ENCODE assay signal across 1 cellular context in the genomic region with DNA sequence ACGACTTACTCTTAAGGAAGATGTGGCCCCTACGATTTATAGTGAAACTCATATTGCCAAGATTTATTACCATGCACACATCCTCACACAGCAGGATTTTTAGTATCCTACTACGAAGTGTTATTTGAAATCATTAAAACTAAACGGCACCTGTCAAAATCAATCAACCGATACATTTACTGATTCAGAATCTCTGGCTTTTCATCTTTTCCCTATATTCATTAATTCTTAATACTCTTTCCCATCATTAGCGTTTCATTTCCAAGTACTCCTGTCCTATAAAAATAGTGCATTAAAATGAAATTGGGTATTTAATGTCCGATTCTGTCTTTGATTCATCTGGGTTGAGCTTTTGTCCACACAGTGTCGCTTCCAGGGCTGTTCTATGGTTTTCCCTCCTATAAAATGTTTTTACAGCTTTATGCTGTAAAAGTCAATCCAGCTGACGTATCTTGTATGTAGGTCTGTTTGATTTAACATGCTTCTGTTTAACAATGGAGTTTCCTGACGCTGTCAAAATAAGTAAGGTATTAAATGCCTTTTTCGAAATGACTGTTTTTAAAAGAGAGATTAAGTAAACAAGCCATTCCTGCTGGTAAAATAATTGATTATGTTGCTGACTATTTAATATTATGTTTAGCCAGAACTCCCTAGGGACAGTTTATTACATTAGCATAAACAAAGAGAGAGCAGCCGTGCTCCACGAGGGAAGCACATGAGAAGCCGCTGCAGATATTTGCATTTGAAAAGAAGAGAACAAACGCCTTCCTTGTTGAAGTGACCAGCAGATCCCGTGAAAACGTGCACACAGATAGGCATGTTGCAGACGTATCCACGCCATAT.
A peak's percentile ranks its signal among the peaks of the same experiment; 100 is the strongest.
TF ChIP-seq lines count a peak whose summit lies in the region.

No MANE protein-coding gene starts in this region.

TF ChIP-seq in HEK293, 187 proteins besides CTCF, POLR2A, EP300 and RAD21 (continued from another document):
- TF ChIP-seq ZNF174 (tag by site-specific recombination; IDR thresholded peaks at IDR 0.05) (no peak), ZNF169 (tag by site-specific recombination; IDR thresholded peaks at IDR 0.05) (no peak), ZNF423 (tag by site-specific recombination; IDR thresholded peaks at IDR 0.05) (0 out of 2 replicates have a peak, but pooled peaks have one; percentile 60), ZNF292 (tag by site-specific recombination; IDR thresholded peaks at IDR 0.05; ENCODE audit: borderline replicate concordance, low read depth) (no peak), ZNF211 (tag by site-specific recombination; IDR thresholded peaks at IDR 0.05; ENCODE audit: low read depth) (no peak), ZNF629 (tag by site-specific recombination; IDR thresholded peaks at IDR 0.05) (peak; percentile 89), ZNF670 (tag by site-specific recombination; IDR thresholded peaks at IDR 0.05; ENCODE audit: low read depth) (no peak), BCL11A (tag by site-specific recombination; IDR thresholded peaks at IDR 0.05; ENCODE audit: low read depth) (peak; percentile 79; the same call in 1 of the 2 replicates), ZNF2 (tag by site-specific recombination; IDR thresholded peaks at IDR 0.05) (peak; percentile 84; the same call in 1 of the 2 replicates), ZNF843 (tag by site-specific recombination; IDR thresholded peaks at IDR 0.05) (peak; percentile 97), SETDB1 (IDR thresholded peaks at IDR 0.05; ENCODE audit: insufficient read length, low read length) (no peak), ZNF274 (IDR thresholded peaks at IDR 0.05; ENCODE audit: low read length) (no peak), ZNF274 (tag by site-specific recombination; IDR thresholded peaks at IDR 0.05; ENCODE audit: borderline replicate concordance) (no peak), KLF1 (tag by site-specific recombination; IDR thresholded peaks at IDR 0.05) (no peak), ZNF558 (tag by site-specific recombination; IDR thresholded peaks at IDR 0.05) (peak; percentile 37; the same call in 1 of the 2 replicates), ZNF510 (tag by site-specific recombination; IDR thresholded peaks at IDR 0.05; ENCODE audit: insufficient replicate concordance) (no peak), ZNF114 (tag by site-specific recombination; IDR thresholded peaks at IDR 0.05) (no peak), ZNF610 (tag by site-specific recombination; IDR thresholded peaks at IDR 0.05; ENCODE audit: borderline replicate concordance) (0 out of 2 replicates have a peak, but pooled peaks have one; percentile 60), ZBTB21 (tag by site-specific recombination; IDR thresholded peaks at IDR 0.05) (peak; percentile 22; the same call in 1 of the 2 replicates), ZNF660 (tag by site-specific recombination; IDR thresholded peaks at IDR 0.05) (peak; percentile 99), ZBTB8A (tag by site-specific recombination; IDR thresholded peaks at IDR 0.05) (peak; percentile 74), ZNF335 (tag by site-specific recombination; conservative IDR thresholded peaks at IDR 0.05) (peak; percentile 72)
- TF ChIP-seq, protein P1, sequence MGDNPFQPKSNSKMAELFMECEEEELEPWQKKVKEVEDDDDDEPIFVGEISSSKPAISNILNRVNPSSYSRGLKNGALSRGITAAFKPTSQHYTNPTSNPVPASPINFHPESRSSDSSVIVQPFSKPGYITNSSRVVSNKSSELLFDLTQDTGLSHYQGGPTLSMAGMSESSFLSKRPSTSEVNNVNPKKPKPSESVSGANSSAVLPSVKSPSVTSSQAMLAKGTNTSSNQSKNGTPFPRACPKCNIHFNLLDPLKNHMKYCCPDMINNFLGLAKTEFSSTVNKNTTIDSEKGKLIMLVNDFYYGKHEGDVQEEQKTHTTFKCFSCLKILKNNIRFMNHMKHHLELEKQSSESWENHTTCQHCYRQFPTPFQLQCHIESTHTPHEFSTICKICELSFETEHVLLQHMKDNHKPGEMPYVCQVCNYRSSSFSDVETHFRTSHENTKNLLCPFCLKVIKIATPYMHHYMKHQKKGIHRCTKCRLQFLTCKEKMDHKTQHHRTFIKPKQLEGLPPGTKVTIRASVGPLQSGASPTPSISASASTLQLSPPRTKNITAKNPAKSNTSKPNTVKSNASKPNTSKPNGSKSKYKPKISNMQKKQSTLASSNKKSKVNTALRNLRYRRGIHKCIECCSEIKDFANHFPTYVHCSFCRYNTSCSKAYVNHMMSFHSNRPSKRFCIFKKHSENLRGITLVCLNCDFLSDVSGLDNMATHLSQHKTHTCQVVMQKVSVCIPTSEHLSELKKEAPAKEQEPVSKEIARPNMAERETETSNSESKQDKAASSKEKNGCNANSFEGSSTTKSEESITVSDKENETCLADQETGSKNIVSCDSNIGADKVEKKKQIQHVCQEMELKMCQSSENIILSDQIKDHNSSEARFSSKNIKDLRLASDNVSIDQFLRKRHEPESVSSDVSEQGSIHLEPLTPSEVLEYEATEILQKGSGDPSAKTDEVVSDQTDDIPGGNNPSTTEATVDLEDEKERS (tag by site-specific recombination; IDR thresholded peaks at IDR 0.05): no peak
- TF ChIP-seq, protein P2, sequence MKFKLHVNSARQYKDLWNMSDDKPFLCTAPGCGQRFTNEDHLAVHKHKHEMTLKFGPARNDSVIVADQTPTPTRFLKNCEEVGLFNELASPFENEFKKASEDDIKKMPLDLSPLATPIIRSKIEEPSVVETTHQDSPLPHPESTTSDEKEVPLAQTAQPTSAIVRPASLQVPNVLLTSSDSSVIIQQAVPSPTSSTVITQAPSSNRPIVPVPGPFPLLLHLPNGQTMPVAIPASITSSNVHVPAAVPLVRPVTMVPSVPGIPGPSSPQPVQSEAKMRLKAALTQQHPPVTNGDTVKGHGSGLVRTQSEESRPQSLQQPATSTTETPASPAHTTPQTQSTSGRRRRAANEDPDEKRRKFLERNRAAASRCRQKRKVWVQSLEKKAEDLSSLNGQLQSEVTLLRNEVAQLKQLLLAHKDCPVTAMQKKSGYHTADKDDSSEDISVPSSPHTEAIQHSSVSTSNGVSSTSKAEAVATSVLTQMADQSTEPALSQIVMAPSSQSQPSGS (tag by site-specific recombination; IDR thresholded peaks at IDR 0.05; ENCODE audit: low read depth): peak; percentile 55
- TF ChIP-seq, protein P3, sequence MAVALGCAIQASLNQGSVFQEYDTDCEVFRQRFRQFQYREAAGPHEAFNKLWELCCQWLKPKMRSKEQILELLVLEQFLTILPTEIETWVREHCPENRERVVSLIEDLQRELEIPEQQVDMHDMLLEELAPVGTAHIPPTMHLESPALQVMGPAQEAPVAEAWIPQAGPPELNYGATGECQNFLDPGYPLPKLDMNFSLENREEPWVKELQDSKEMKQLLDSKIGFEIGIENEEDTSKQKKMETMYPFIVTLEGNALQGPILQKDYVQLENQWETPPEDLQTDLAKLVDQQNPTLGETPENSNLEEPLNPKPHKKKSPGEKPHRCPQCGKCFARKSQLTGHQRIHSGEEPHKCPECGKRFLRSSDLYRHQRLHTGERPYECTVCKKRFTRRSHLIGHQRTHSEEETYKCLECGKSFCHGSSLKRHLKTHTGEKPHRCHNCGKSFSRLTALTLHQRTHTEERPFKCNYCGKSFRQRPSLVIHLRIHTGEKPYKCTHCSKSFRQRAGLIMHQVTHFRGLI (tag by site-specific recombination; IDR thresholded peaks at IDR 0.05): peak; percentile 56
- TF ChIP-seq, protein P4, sequence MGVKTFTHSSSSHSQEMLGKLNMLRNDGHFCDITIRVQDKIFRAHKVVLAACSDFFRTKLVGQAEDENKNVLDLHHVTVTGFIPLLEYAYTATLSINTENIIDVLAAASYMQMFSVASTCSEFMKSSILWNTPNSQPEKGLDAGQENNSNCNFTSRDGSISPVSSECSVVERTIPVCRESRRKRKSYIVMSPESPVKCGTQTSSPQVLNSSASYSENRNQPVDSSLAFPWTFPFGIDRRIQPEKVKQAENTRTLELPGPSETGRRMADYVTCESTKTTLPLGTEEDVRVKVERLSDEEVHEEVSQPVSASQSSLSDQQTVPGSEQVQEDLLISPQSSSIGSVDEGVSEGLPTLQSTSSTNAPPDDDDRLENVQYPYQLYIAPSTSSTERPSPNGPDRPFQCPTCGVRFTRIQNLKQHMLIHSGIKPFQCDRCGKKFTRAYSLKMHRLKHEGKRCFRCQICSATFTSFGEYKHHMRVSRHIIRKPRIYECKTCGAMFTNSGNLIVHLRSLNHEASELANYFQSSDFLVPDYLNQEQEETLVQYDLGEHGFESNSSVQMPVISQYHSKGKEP (tag by site-specific recombination; IDR thresholded peaks at IDR 0.05): peak; percentile 91
- TF ChIP-seq, protein P5, sequence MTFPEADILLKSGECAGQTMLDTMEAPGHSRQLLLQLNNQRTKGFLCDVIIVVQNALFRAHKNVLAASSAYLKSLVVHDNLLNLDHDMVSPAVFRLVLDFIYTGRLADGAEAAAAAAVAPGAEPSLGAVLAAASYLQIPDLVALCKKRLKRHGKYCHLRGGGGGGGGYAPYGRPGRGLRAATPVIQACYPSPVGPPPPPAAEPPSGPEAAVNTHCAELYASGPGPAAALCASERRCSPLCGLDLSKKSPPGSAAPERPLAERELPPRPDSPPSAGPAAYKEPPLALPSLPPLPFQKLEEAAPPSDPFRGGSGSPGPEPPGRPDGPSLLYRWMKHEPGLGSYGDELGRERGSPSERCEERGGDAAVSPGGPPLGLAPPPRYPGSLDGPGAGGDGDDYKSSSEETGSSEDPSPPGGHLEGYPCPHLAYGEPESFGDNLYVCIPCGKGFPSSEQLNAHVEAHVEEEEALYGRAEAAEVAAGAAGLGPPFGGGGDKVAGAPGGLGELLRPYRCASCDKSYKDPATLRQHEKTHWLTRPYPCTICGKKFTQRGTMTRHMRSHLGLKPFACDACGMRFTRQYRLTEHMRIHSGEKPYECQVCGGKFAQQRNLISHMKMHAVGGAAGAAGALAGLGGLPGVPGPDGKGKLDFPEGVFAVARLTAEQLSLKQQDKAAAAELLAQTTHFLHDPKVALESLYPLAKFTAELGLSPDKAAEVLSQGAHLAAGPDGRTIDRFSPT (tag by site-specific recombination; IDR thresholded peaks at IDR 0.05): peak; percentile 84
- TF ChIP-seq, protein P6, sequence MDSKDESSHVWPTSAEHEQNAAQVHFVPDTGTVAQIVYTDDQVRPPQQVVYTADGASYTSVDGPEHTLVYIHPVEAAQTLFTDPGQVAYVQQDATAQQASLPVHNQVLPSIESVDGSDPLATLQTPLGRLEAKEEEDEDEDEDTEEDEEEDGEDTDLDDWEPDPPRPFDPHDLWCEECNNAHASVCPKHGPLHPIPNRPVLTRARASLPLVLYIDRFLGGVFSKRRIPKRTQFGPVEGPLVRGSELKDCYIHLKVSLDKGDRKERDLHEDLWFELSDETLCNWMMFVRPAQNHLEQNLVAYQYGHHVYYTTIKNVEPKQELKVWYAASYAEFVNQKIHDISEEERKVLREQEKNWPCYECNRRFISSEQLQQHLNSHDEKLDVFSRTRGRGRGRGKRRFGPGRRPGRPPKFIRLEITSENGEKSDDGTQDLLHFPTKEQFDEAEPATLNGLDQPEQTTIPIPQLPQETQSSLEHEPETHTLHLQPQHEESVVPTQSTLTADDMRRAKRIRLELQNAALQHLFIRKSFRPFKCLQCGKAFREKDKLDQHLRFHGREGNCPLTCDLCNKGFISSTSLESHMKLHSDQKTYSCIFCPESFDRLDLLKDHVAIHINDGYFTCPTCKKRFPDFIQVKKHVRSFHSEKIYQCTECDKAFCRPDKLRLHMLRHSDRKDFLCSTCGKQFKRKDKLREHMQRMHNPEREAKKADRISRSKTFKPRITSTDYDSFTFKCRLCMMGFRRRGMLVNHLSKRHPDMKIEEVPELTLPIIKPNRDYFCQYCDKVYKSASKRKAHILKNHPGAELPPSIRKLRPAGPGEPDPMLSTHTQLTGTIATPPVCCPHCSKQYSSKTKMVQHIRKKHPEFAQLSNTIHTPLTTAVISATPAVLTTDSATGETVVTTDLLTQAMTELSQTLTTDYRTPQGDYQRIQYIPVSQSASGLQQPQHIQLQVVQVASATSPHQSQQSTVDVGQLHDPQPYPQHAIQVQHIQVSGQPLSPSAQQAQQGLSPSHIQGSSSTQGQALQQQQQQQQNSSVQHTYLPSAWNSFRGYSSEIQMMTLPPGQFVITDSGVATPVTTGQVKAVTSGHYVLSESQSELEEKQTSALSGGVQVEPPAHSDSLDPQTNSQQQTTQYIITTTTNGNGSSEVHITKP (tag by site-specific recombination; IDR thresholded peaks at IDR 0.05): no peak
